Comparison of ENCODE assay signal across 8 cellular contexts in genomic region chr19:48510421-48511268, GRCh38. TPM values are rescaled to one million over a fixed set of nuclear protein-coding genes. Genes with fewer than 3 reads are reported as not detected.
DNase-seq lines count a peak whose midpoint lies in the region; ATAC-seq and TF ChIP-seq lines count a peak whose summit lies in the region.

No MANE protein-coding gene starts in this region.

- peak overlapping the region; percentile 86 for H3K4me3 ChIP-seq in GM23338
- peak overlapping the region; percentile 14 for H3K4me3 ChIP-seq in fibroblast of the aortic adventitia (ENCODE audit: low read depth, low read length)
- H3K4me3 ChIP-seq in stomach = peak overlapping the region; percentile 8 to 39 (median 22)

- H3K4me1 ChIP-seq in GM23338 (ENCODE audit: insufficient read depth) (no peaks in the 10 kb centered on the region), stomach (peaks cover 20 to 39% (median 31%) of the 10 kb centered on the region in 4 donors)

- no peak for TF ChIP-seq POLR2A in stomach (IDR thresholded peaks at IDR 0.05)

- H3K4me2 ChIP-seq in GM23338 = peak overlapping the region; percentile 99

- 0 out of 2 replicates have a peak overlapping the region, but pooled peaks have one; percentile 34 for H3K27ac Mint-ChIP-seq in GM23338
- no peak overlapping the region for H3K27ac Mint-ChIP-seq in nephron progenitor cell

- no peaks in the 10 kb centered on the region for H3K79me2 ChIP-seq in GM23338 (replicated peaks; ENCODE audit: insufficient read depth)

- H3K36me3 Mint-ChIP-seq in GM23338 (ENCODE audit: low read depth) (peaks cover 5% of the 10 kb centered on the region; the same call in 2 of the 3 replicates), nephron progenitor cell (ENCODE audit: low read depth) (no peaks in the 10 kb centered on the region)

- H4K20me1 ChIP-seq in GM23338 (replicated peaks; ENCODE audit: insufficient read depth) = no peaks in the 10 kb centered on the region

- no peak for TF ChIP-seq EP300 in stomach (IDR thresholded peaks at IDR 0.05)

- H3K9me2 ChIP-seq in GM23338 (ENCODE audit: insufficient read depth) = no peaks in the 10 kb centered on the region

- 12 to 16% (median 15%) methylated on average over 22 to 24 of the region's 24 CpGs for WGBS in stomach, 5 donors

- H3K4me1 Mint-ChIP-seq in GM23338 = peaks cover 17% of the 10 kb centered on the region
- peaks cover 24% of the 10 kb centered on the region for H3K4me1 Mint-ChIP-seq in nephron progenitor cell

- TF ChIP-seq CTCF in GM23338 (conservative IDR thresholded peaks at IDR 0.05; ENCODE audit: low read depth in 2 of 2) (no peak), fibroblast of the aortic adventitia (IDR thresholded peaks at IDR 0.05; ENCODE audit: insufficient read depth, low read length) (no peak), nephron progenitor cell (IDR thresholded peaks at IDR 0.05) (no peak), stomach (IDR thresholded peaks at IDR 0.05) (no peak)

- no peaks in the 10 kb centered on the region for H3K9me3 ChIP-seq in stomach

- H3K27ac ChIP-seq in GM23338 (ENCODE audit: low read depth) (no peak overlapping the region), stomach (no peak overlapping the region)

- intact Hi-C loops in stomach (cut with DNase I; ENCODE audit: low total_unique reads) = no loop called here

- H3K27me3 Mint-ChIP-seq in GM23338 (ENCODE audit: insufficient read depth, low read depth, poor library complexity) = peaks cover 22% of the 10 kb centered on the region
- peaks cover 41% of the 10 kb centered on the region for H3K27me3 Mint-ChIP-seq in nephron progenitor cell (ENCODE audit: low read depth, poor library complexity)

- H3K27me3 ChIP-seq in GM23338 (ENCODE audit: insufficient read depth) = peaks cover 11% of the 10 kb centered on the region
- H3K27me3 ChIP-seq in stomach = peaks cover 17 to 47% (median 27%) of the 10 kb centered on the region in 3 donors

- H3K9me3 Mint-ChIP-seq in GM23338 (no peaks in the 10 kb centered on the region), nephron progenitor cell (no peaks in the 10 kb centered on the region)

- DNase-seq in 8988T (peak; percentile 31), GM23338 (ENCODE audit: low spot score) (peak; percentile 92), OCI-M1 (lab: John Stamatoyannopoulos, UW) (peak; percentile 75), fibroblast of the aortic adventitia (ENCODE audit: low read depth) (peak; percentile 51), nephron progenitor cell (peak; percentile 78), stomach (peak; percentile 67)
- DNase-seq in activated T-helper 1 cell treated with anti-CD3 and anti-CD28 coated beads, Interleukin-2, amount 50 U/mL, for 16 hours (ENCODE audit: low read depth in 1 of 2, low spot score in 1 of 2) = peak; percentile 60 to 64

- ATAC-seq in GM23338 = peak; percentile 49
- no peak for ATAC-seq in HG02610 (IDR thresholded peaks at IDR 0.05; ENCODE audit: unreplicated experiment)

- H3K4me3 Mint-ChIP-seq in GM23338 (peak overlapping the region; percentile 83), nephron progenitor cell (peak overlapping the region; percentile 80)

- peak overlapping the region; percentile 96 for H2AFZ ChIP-seq in GM23338

- H3F3A ChIP-seq in GM23338 (replicated peaks; ENCODE audit: low read depth) = peaks cover 9% of the 10 kb centered on the region; the same call in 1 of the 2 replicates

- H3K36me3 ChIP-seq in GM23338 (ENCODE audit: insufficient read depth) = no peaks in the 10 kb centered on the region
- H3K36me3 ChIP-seq in stomach = no peaks in the 10 kb centered on the region

TF ChIP-seq in GM23338, 12 proteins besides CTCF, POLR2A, EP300 and RAD21 (continues in another document):
- no peak for TF ChIP-seq EZH2 (IDR thresholded peaks at IDR 0.05; ENCODE audit: low read depth, unreplicated experiment)
- no peak for TF ChIP-seq ZNF331 (CRISPR knock-in tag; IDR thresholded peaks at IDR 0.05; ENCODE audit: low read depth)
- peak; percentile 95 for TF ChIP-seq ETS1 (IDR thresholded peaks at IDR 0.05)
- no peak for TF ChIP-seq REST (IDR thresholded peaks at IDR 0.05; ENCODE audit: unreplicated experiment)
- no peak for TF ChIP-seq STAT1 (IDR thresholded peaks at IDR 0.05; ENCODE audit: unreplicated experiment)
- TF ChIP-seq EZH2phosphoT487 (IDR thresholded peaks at IDR 0.05; ENCODE audit: unreplicated experiment) = no peak
- TF ChIP-seq POLR2AphosphoS5 (IDR thresholded peaks at IDR 0.05; ENCODE audit: low read depth) = no peak
- no peak for TF ChIP-seq JUNB (IDR thresholded peaks at IDR 0.05; ENCODE audit: unreplicated experiment)
- 0 out of 2 replicates have a peak, but pooled peaks have one; percentile 16 for TF ChIP-seq CREB1 (CRISPR knock-in tag; IDR thresholded peaks at IDR 0.05; ENCODE audit: low read depth)
- TF ChIP-seq NANOG (IDR thresholded peaks at IDR 0.05; ENCODE audit: borderline replicate concordance) = no peak

RNA-seq across cellular contexts. Expression of gene LMTK3, which starts 1.0 kb away (rescaled TPM):
- total RNA-seq in GM23338 (2014; rRNA removed; shearing (Covaris generic)) = 5.7 and 11.8 TPM in 2 replicates
- 1.6 and 2.0 TPM in 2 replicates for polyA plus RNA-seq in GM23338 (2016; fragmentation: Nextera tagmentation; extraction: Ambion mirVana)
- total RNA-seq in fibroblast of the aortic adventitia (ENCODE audit: low replicate concordance) = not detected in 2 replicates
- 10 to 100 TPM in 1 of 5 donors, 1 to 10 TPM in 1, under 1 TPM in 2, not detected in 1; 0.45 to 23.5 (median 1.1) TPM for total RNA-seq in stomach
- 1 to 10 TPM; 1.1 to 3.5 (median 2.8) TPM for polyA plus RNA-seq in stomach

RNA-seq across cellular contexts. Expression of gene SULT2B1, which starts 41.3 kb away (rescaled TPM):
- 1.3 TPM in 1 of 2 replicates, not detected in the other for total RNA-seq in GM23338 (2014; rRNA removed; shearing (Covaris generic))
- polyA plus RNA-seq in GM23338 (2016; fragmentation: Nextera tagmentation; extraction: Ambion mirVana) = 2.3 and 2.5 TPM in 2 replicates
- total RNA-seq in fibroblast of the aortic adventitia (ENCODE audit: low replicate concordance) = not detected in 2 replicates
- total RNA-seq in stomach = 1 to 10 TPM in 2 of 5 donors, not detected in 3; 2.6 to 3.1 TPM
- polyA plus RNA-seq in stomach = 10 to 100 TPM in 1 of 3 donors, 1 to 10 TPM in 2; 2.0 to 46.8 (median 5.0) TPM

RNA-seq across cellular contexts. Expression of gene CYTH2, which starts 41.5 kb away (rescaled TPM):
- total RNA-seq in GM23338 (2014; rRNA removed; shearing (Covaris generic)) = 42.6 and 60.4 TPM in 2 replicates
- polyA plus RNA-seq in GM23338 (2016; fragmentation: Nextera tagmentation; extraction: Ambion mirVana) (38.8 and 41.1 TPM in 2 replicates), stomach (10 to 100 TPM; 46.3 to 63.7 (median 48.8) TPM)
- total RNA-seq in fibroblast of the aortic adventitia (ENCODE audit: low replicate concordance) (51.3 and 107 TPM in 2 replicates), stomach (100 to 1,000 TPM in 2 of 5 donors, 10 to 100 TPM in 3; 39.3 to 229 (median 75.9) TPM)

RNA-seq across cellular contexts. Expression of gene KCNJ14, which starts 55.3 kb away (rescaled TPM):
- total RNA-seq in GM23338 (2014; rRNA removed; shearing (Covaris generic)) = 0.94 and 1.2 TPM in 2 replicates
- polyA plus RNA-seq in GM23338 (2016; fragmentation: Nextera tagmentation; extraction: Ambion mirVana) (0.73 and 0.81 TPM in 2 replicates), stomach (under 1 TPM in 2 of 3 donors, not detected in 1; 0.19 to 0.75 TPM)
- total RNA-seq in fibroblast of the aortic adventitia (ENCODE audit: low replicate concordance) (0.54 and 1.3 TPM in 2 replicates), stomach (1 to 10 TPM in 2 of 5 donors, under 1 TPM in 1, not detected in 2; 0.92 to 4.6 (median 1.0) TPM)

Comparison
In these comparisons a context has a peak if more than half of its experiments do, and no peak if none do; other contexts are left out.
1. DNase-seq: peak in every context shown above with its lines; median percentile 92 in GM23338; 78 in nephron progenitor cell; 75 in OCI-M1; 67 in stomach; 62 in activated T-helper 1 cell treated with anti-CD3 and anti-CD28 coated beads, Interleukin-2, amount 50 U/mL, for 16 hours; 51 in fibroblast of the aortic adventitia; 31 in 8988T.
2. H3K4me3 ChIP-seq: peak in every context shown above with its lines; median percentile 86 in GM23338; 22 in stomach; 14 in fibroblast of the aortic adventitia.